ENCODE assay signal across 24 cellular contexts in the genomic region with DNA sequence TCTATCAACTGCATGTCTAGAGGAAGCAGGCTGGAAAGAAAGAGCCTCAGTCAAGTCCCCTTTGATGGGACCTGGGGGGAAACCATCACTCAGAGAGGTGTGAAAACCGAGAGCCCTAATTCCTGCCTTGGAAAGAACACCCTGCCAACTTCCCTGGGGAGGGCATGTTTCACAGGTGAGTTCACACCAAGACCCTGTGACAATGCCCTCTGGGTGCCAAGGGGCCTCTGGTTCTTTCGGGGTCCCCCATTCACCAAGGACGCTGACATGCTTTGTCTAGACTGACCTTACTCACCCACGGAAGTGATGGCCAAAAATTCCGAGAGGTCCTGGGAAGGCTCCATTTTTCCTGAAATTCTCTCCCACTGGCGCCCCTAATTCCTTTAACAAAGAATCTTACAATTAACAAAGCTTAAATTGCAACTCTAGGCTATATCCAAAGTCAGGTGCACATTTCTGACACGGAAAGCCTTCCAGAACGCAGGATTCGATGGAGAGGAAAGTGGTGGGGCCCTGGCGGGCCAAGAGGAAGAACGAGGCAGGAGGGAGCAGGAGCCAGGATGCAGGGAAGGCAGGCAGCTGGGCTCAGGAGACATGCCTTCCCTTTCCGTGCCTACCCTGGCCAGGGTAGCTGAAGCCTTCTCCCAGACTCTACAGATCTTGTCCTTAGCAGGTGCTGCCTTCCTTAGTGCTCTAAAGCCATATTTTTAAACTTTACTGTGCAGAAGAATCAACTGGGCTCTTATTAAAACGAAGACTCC. TPM values are rescaled to one million over a fixed set of nuclear protein-coding genes. Genes with fewer than 3 reads are reported as not detected.
A peak's percentile ranks its signal among the peaks of the same experiment; 100 is the strongest.
DNase-seq lines count a peak whose midpoint lies in the region; ATAC-seq and TF ChIP-seq lines count a peak whose summit lies in the region.
"Had no signal": no experiment of that assay in that cellular context is flagged by ENCODE, and none has a peak within 500 bp of the region (broad histone marks: within the 10 kb centered on the region; RNA-seq: fewer than 3 reads in every experiment).

No MANE protein-coding gene starts in this region.

- TF ChIP-seq CTCF in vagina (IDR thresholded peaks at IDR 0.05), result no peak

- no peaks in the 10 kb centered on the region for H3K36me3 ChIP-seq in vagina
- H3K36me3 ChIP-seq: BLaER1 treated with 17β-estradiol and CSF1 and Interleukin-3, amounts not matched to agents 10 nM and 100 nM had no signal

- no peak for TF ChIP-seq POLR2A in vagina (IDR thresholded peaks at IDR 0.05)

- no peaks in the 10 kb centered on the region for H3K27me3 ChIP-seq in vagina
- H3K27me3 ChIP-seq: BLaER1 treated with 17β-estradiol and CSF1 and Interleukin-3, amounts not matched to agents 10 nM and 100 nM had no signal

- H3K4me3 ChIP-seq in vagina, result no peak overlapping the region
- H3K4me3 ChIP-seq: A549; BLaER1 treated with 17β-estradiol and CSF1 and Interleukin-3, amounts not matched to agents 10 nM and 100 nM; GM12878; GM23338 had no signal

- no peak for ATAC-seq in sciatic nerve
- ATAC-seq: A549, GM12878, GM23338 had no signal

- DNase-seq in activated effector memory CD4-positive, alpha-beta T cell treated with anti-CD3 and anti-CD28 coated beads, Interleukin-2, amount 50 U/mL, for 16 hours, result peak; percentile 44
- no peak for DNase-seq in activated effector memory CD4-positive, alpha-beta T cell treated with Interleukin-2 at 50 U/mL for 16 hours
- DNase-seq in mesenteric fat pad (ENCODE audit: low spot score), result peak; percentile 62
- peak; percentile 34 for DNase-seq in sciatic nerve (ENCODE audit: low spot score)
- peak; percentile 60 to 72 for DNase-seq in vagina (ENCODE audit: extremely low spot score in 2 of 2)
- no peak for DNase-seq in caudate nucleus (lab: John Stamatoyannopoulos, UW)
- no peak for DNase-seq in Ammon's horn (ENCODE audit: low spot score)
- no peak for DNase-seq in HK-2 (ENCODE audit: unreplicated experiment)
- DNase-seq: CD4-positive, CD25-positive, alpha-beta regulatory T cell; CD8-positive, alpha-beta memory T cell; COR-L47; DMS 273 treated with DMSO at 0.1 percent for 48 hours; DMS53; DND-41; EL; HCEC 1CT; IMR-90 had no signal

- H3K27ac ChIP-seq in vagina (no peak overlapping the region), caudate nucleus (ENCODE audit: low read depth, low read length) (no peak overlapping the region)
- H3K27ac ChIP-seq: 22Rv1; A549; BLaER1 treated with 17β-estradiol and CSF1 and Interleukin-3, amounts not matched to agents 10 nM and 100 nM had no signal

- intact Hi-C loops in sciatic nerve (cut with DNase I), result no loop called here
- intact Hi-C loops in vagina (cut with DNase I), result no loop called here

- peaks cover 26% of the 10 kb centered on the region for H3K4me1 ChIP-seq in vagina
- H3K4me1 ChIP-seq: A549; BLaER1 treated with 17β-estradiol and CSF1 and Interleukin-3, amounts not matched to agents 10 nM and 100 nM had no signal

- no peaks in the 10 kb centered on the region for H3K9me3 ChIP-seq in vagina

RNA-seq across cellular contexts. Expression of a gene that starts 23.7 kb away (rescaled TPM):
- total RNA-seq in mesenteric fat pad, result 41.7 TPM
- total RNA-seq in sciatic nerve, result 16.4 TPM
- total RNA-seq in vagina, result 14.0 TPM
- total RNA-seq: B cell; CD4-positive, CD25-positive, alpha-beta regulatory T cell; G401; GM12878 had no signal

RNA-seq across cellular contexts. Expression of a gene that starts 42.2 kb away (rescaled TPM):
- total RNA-seq in mesenteric fat pad (not detected), sciatic nerve (not detected), vagina (not detected)
- total RNA-seq: B cell; CD4-positive, CD25-positive, alpha-beta regulatory T cell; CD8-positive, alpha-beta memory T cell; G401; GM12878; GM23338; IMR-90 had no signal

Comparison
In these comparisons a context has a peak if more than half of its experiments do, and no peak if none do; other contexts are left out.
1. DNase-seq: peak in activated effector memory CD4-positive, alpha-beta T cell treated with anti-CD3 and anti-CD28 coated beads, Interleukin-2, amount 50 U/mL, for 16 hours (single experiment), mesenteric fat pad (single experiment), sciatic nerve (single experiment) and vagina (2 of 2); none in activated effector memory CD4-positive, alpha-beta T cell treated with Interleukin-2 at 50 U/mL for 16 hours (single experiment), caudate nucleus (0 of 61), Ammon's horn (single experiment) and HK-2 (single experiment).